Comparison of ENCODE assay signal across 15 cellular contexts in the genomic region with DNA sequence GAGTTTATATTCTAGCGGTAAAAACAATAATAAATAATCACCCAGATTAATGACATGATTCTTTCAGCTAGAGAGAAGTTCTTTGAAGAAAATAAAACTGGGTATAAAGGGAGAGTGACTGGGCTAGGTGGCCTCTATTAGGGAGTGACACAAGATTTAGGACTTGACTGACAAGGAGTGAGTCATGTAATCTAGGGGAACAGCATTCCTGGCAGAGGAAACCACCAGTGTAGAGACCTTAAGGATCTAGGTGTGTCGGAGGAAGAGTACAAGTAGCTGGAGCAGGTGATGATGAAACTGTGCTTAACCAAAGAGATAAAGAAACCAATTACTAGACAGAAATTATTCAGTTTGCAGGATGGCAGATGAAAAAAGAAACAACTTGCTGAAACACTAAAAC.
DNase-seq lines count a peak whose midpoint lies in the region; TF ChIP-seq lines count a peak whose summit lies in the region.
"Had no signal": no experiment of that assay in that cellular context is flagged by ENCODE, and none has a peak within 500 bp of the region (broad histone marks: within the 10 kb centered on the region; RNA-seq: fewer than 3 reads in every experiment).

No MANE protein-coding gene starts in this region.

- H2AK5ac ChIP-seq in mesendoderm (ENCODE audit: low read length) (no peak overlapping the region), H9 (ENCODE audit: insufficient read length, low read length) (no peak overlapping the region)

- H3K4me3 ChIP-seq in breast epithelium (no peak overlapping the region), mesendoderm (ENCODE audit: low read length) (no peak overlapping the region), Karpas-422 (ENCODE audit: low read length) (no peak overlapping the region)
- H3K4me3 ChIP-seq: HAP-1 had no signal

- H3K27me3 ChIP-seq in breast epithelium (no peaks in the 10 kb centered on the region), mesendoderm (ENCODE audit: insufficient read depth, low read length, poor library complexity) (no peaks in the 10 kb centered on the region), Karpas-422 (ENCODE audit: low read length) (no peaks in the 10 kb centered on the region), H9 (ENCODE audit: insufficient read depth, low read length) (no peaks in the 10 kb centered on the region)

- H2BK12ac ChIP-seq in H9 (ENCODE audit: insufficient read length, low read depth, low read length), result no peak overlapping the region

- H3K9ac ChIP-seq in mesendoderm (ENCODE audit: low read length) (no peak overlapping the region), Karpas-422 (ENCODE audit: low read length) (no peak overlapping the region), H9 (ENCODE audit: extremely low read depth, insufficient read length, low read length) (no peak overlapping the region)
- H3K9ac ChIP-seq: KMS-11 had no signal

- no peaks in the 10 kb centered on the region for H3K9me2 ChIP-seq in Karpas-422 (replicated peaks; ENCODE audit: insufficient read depth, low read length)

- H3K4ac ChIP-seq in mesendoderm (ENCODE audit: low read depth, low read length), result no peak overlapping the region
- H3K4ac ChIP-seq in H9 (ENCODE audit: low read depth, low read length), result no peak overlapping the region

- no peak overlapping the region for H3K56ac ChIP-seq in mesendoderm (ENCODE audit: low read length)
- H3K56ac ChIP-seq in H9 (ENCODE audit: insufficient read length, low read depth, low read length), result no peak overlapping the region

- H3K36me3 ChIP-seq in breast epithelium (no peaks in the 10 kb centered on the region), mesendoderm (ENCODE audit: control insufficient read depth, insufficient read depth, low read length) (no peaks in the 10 kb centered on the region), Karpas-422 (ENCODE audit: insufficient read depth, low read length) (no peaks in the 10 kb centered on the region)
- H3K36me3 ChIP-seq: HAP-1 had no signal

- no peak overlapping the region for H4K8ac ChIP-seq in mesendoderm (ENCODE audit: low read depth, low read length)
- H4K8ac ChIP-seq in H9 (replicated peaks; ENCODE audit: insufficient read length, low read depth, low read length), result no peak overlapping the region

- H3K23ac ChIP-seq in mesendoderm (ENCODE audit: low read length), result no peak overlapping the region
- no peak overlapping the region for H3K23ac ChIP-seq in H9 (ENCODE audit: insufficient read length, low read depth, low read length)

- H3K18ac ChIP-seq in mesendoderm (ENCODE audit: low read length) (no peak overlapping the region), H9 (ENCODE audit: insufficient read length, low read depth, low read length) (no peak overlapping the region)

- H4K20me1 ChIP-seq in Karpas-422 (ENCODE audit: insufficient read depth, low read depth, low read length) (no peaks in the 10 kb centered on the region), H9 (ENCODE audit: control insufficient read depth, insufficient read depth, insufficient read length) (no peaks in the 10 kb centered on the region)

- H2BK5ac ChIP-seq in mesendoderm (ENCODE audit: low read length) (no peak overlapping the region), H9 (ENCODE audit: insufficient read length, low read length) (no peak overlapping the region)

- no peak overlapping the region for H4K5ac ChIP-seq in mesendoderm (ENCODE audit: low read length)
- no peak overlapping the region for H4K5ac ChIP-seq in H9 (ENCODE audit: insufficient read length, low read depth, low read length)

- H2AFZ ChIP-seq in Karpas-422 (ENCODE audit: low read length) (no peak overlapping the region), H9 (ENCODE audit: low read length) (no peak overlapping the region)

- no peaks in the 10 kb centered on the region for H3K4me1 ChIP-seq in breast epithelium
- no peaks in the 10 kb centered on the region for H3K4me1 ChIP-seq in mesendoderm (ENCODE audit: control insufficient read depth, low read depth, low read length)
- no peaks in the 10 kb centered on the region for H3K4me1 ChIP-seq in Karpas-422 (ENCODE audit: low read length)
- no peaks in the 10 kb centered on the region for H3K4me1 ChIP-seq in H9 (ENCODE audit: insufficient read depth, low read length)
- H3K4me1 ChIP-seq: HAP-1 had no signal

- intact Hi-C loops in MCF 10A (cut with micrococcal nuclease), result no loop called here
- intact Hi-C loops in breast epithelium (cut with DNase I; ENCODE audit: low total_unique reads), result loop anchor here (2.0 kb wide), 1 partner anchor 65 kb away; no protein-coding TSS in a partner anchor

- WGBS in mesendoderm (ENCODE audit: extremely low coverage, insufficient coverage, low lambda C conversion rate), result no CpG with 5 or more reads among the region's 2 CpGs
- WGBS in H9 (ENCODE audit: extremely low coverage, insufficient read length, low lambda C conversion rate), result no CpG with 5 or more reads among the region's 2 CpGs

- H3K36me3 Mint-ChIP-seq in MCF 10A (ENCODE audit: insufficient read depth, unreplicated experiment), result no peaks in the 10 kb centered on the region
- peaks cover 0 to 9% (median 0%) of the 10 kb centered on the region in 3 experiments; a peak in 2 of 7 replicates for H3K36me3 Mint-ChIP-seq in H9 (ENCODE audit: insufficient read depth in 1 of 3, low read depth in 3 of 3)
- H3K36me3 Mint-ChIP-seq: CD8-positive, alpha-beta memory T cell had no signal

- no peak overlapping the region for H4K91ac ChIP-seq in H9 (ENCODE audit: insufficient read length, low read depth, low read length)

- H3K27ac Mint-ChIP-seq in MCF 10A (ENCODE audit: low read depth, unreplicated experiment), result peak overlapping the region; percentile 4
- H3K27ac Mint-ChIP-seq in H9, result no peak overlapping the region
- H3K27ac Mint-ChIP-seq: CD8-positive, alpha-beta memory T cell had no signal

- no peaks in the 10 kb centered on the region for H3K79me2 ChIP-seq in mesendoderm (ENCODE audit: control insufficient read depth, insufficient read depth, low read length)
- no peaks in the 10 kb centered on the region for H3K79me2 ChIP-seq in Karpas-422 (ENCODE audit: low read length)
- no peaks in the 10 kb centered on the region for H3K79me2 ChIP-seq in H9 (ENCODE audit: insufficient read depth, low read length)

- TF ChIP-seq CTCF in MCF 10A (IDR thresholded peaks at IDR 0.05; ENCODE audit: unreplicated experiment) (no peak), breast epithelium (IDR thresholded peaks at IDR 0.05) (no peak), H9 (conservative IDR thresholded peaks at IDR 0.05) (no peak)

- no TSS peak for BruUV-seq in MCF 10A (replicated peaks; lab: Mats Ljungman, UMichigan)

- H3K79me1 ChIP-seq in mesendoderm (ENCODE audit: low read length) (no peaks in the 10 kb centered on the region), H9 (ENCODE audit: insufficient read depth, low read depth, low read length, poor library complexity, severe bottlenecking) (no peaks in the 10 kb centered on the region)

- H3K27ac ChIP-seq in breast epithelium, result no peak overlapping the region
- peak overlapping the region; percentile 70 for H3K27ac ChIP-seq in epithelial cell of prostate
- no peak overlapping the region for H3K27ac ChIP-seq in mesendoderm (ENCODE audit: low read depth, low read length)
- no peak overlapping the region for H3K27ac ChIP-seq in Karpas-422 (ENCODE audit: low read length)
- no peak overlapping the region for H3K27ac ChIP-seq in H9 (ENCODE audit: insufficient read length, low read depth, low read length)
- H3K27ac ChIP-seq: 22Rv1, KMS-11 had no signal

- H2BK20ac ChIP-seq in H9 (ENCODE audit: low read depth, low read length, poor library complexity, severe bottlenecking), result no peak overlapping the region

- DNase-seq in MCF 10A (ENCODE audit: unreplicated experiment), result peak; percentile 52
- DNase-seq in breast epithelium (ENCODE audit: low spot score in 2 of 2), result no peak
- peak; percentile 67 for DNase-seq in epithelial cell of prostate (ENCODE audit: low read depth, low spot score)
- peak; percentile 29 for DNase-seq in mesendoderm
- DNase-seq in NCI-H2081 (lab: John Stamatoyannopoulos, UW), result no peak
- no peak for DNase-seq in Karpas-422
- no peak for DNase-seq in hepatic stellate cell (ENCODE audit: low spot score)
- DNase-seq in H9, result no peak
- DNase-seq: CD8-positive, alpha-beta memory T cell; NCI-H1930; NCI-H510A treated with DMSO at 0.1 percent for 48 hours; RPMI8226 had no signal

- H3K4me1 Mint-ChIP-seq in MCF 10A (ENCODE audit: insufficient read depth, unreplicated experiment), result peaks cover 31% of the 10 kb centered on the region
- H3K4me1 Mint-ChIP-seq in H9, result peaks cover 3 to 6% of the 10 kb centered on the region in 2 experiments
- H3K4me1 Mint-ChIP-seq: CD8-positive, alpha-beta memory T cell had no signal

- H3K23me2 ChIP-seq in H9 (ENCODE audit: insufficient read length, low read depth, low read length, poor library complexity, severe bottlenecking), result no peaks in the 10 kb centered on the region

- H3K14ac ChIP-seq in H9 (ENCODE audit: insufficient read depth, low read length), result no peak overlapping the region

- H3K9me3 ChIP-seq in breast epithelium, result no peaks in the 10 kb centered on the region
- H3K9me3 ChIP-seq in Karpas-422 (ENCODE audit: low read length), result no peaks in the 10 kb centered on the region
- no peaks in the 10 kb centered on the region for H3K9me3 ChIP-seq in H9 (ENCODE audit: control insufficient read depth, low read depth, low read length)
- H3K9me3 ChIP-seq: HAP-1 had no signal

- H3K4me2 ChIP-seq in mesendoderm (ENCODE audit: low read length), result no peak overlapping the region
- no peak overlapping the region for H3K4me2 ChIP-seq in Karpas-422 (ENCODE audit: low read depth, low read length, poor library complexity, severe bottlenecking)
- H3K4me2 ChIP-seq in H9 (ENCODE audit: insufficient read depth, insufficient read length, low read length), result no peak overlapping the region
- H3K4me2 ChIP-seq: KMS-11 had no signal

- H3T11ph ChIP-seq in H9 (ENCODE audit: low read length), result no peak overlapping the region

- H3K4me3 Mint-ChIP-seq in MCF 10A (ENCODE audit: unreplicated experiment), result no peak overlapping the region
- H3K4me3 Mint-ChIP-seq in H9, result no peak overlapping the region
- H3K4me3 Mint-ChIP-seq: CD8-positive, alpha-beta memory T cell had no signal

- H2BK15ac ChIP-seq in mesendoderm (replicated peaks; ENCODE audit: low read depth) (no peak overlapping the region), H9 (ENCODE audit: low read depth, low read length) (no peak overlapping the region)

- H3K9me3 Mint-ChIP-seq in MCF 10A (ENCODE audit: unreplicated experiment) (no peaks in the 10 kb centered on the region), H9 (peaks cover 0 to 8% of the 10 kb centered on the region in 2 experiments; a peak in 4 of 5 replicates)

- CTCF ChIA-PET in MCF 10A (lab: Yijun Ruan, JAX), result interaction anchor here (0.7 to 2.9 kb wide), 3 partner anchors 10 to 124 kb away, joined by 3 to 18 read pairs (median 3); no protein-coding TSS in a partner anchor

- H2BK120ac ChIP-seq in mesendoderm (ENCODE audit: low read depth, low read length), result no peak overlapping the region
- H2BK120ac ChIP-seq in H9 (ENCODE audit: low read depth, low read length, poor library complexity, severe bottlenecking), result no peak overlapping the region

- POLR2A ChIA-PET in MCF 10A (lab: Yijun Ruan, JAX), result interaction anchor here (0.7 to 1.4 kb wide), 3 partner anchors 10 to 48 kb away, joined by 3 to 6 read pairs (median 5); no protein-coding TSS in a partner anchor

- TF ChIP-seq POLR2A in breast epithelium (IDR thresholded peaks at IDR 0.05), result no peak

- H3K27me3 Mint-ChIP-seq in MCF 10A (ENCODE audit: insufficient read depth, unreplicated experiment) (no peaks in the 10 kb centered on the region), H9 (ENCODE audit: low read depth) (no peaks in the 10 kb centered on the region)

Comparison
In these comparisons a context has a peak if more than half of its experiments do, and no peak if none do; other contexts are left out.
1. DNase-seq: peak in MCF 10A (single experiment), epithelial cell of prostate (single experiment) and mesendoderm (single experiment); none in breast epithelium (0 of 2), NCI-H2081 (0 of 2), Karpas-422 (single experiment), hepatic stellate cell (single experiment) and H9 (single experiment).